Comparison of ENCODE assay signal across 8 cellular contexts in genomic region chr2:241734208-241734466, GRCh38. TPM values are rescaled to one million over a fixed set of nuclear protein-coding genes. Genes with fewer than 3 reads are reported as not detected.
DNase-seq lines count a peak whose midpoint lies in the region; ATAC-seq, FAIRE-seq and TF ChIP-seq lines count a peak whose summit lies in the region.

No MANE protein-coding gene starts in this region.

- H3K4me2 ChIP-seq in hepatocyte = peak overlapping the region; percentile 100

- no peaks in the 10 kb centered on the region for H3K79me2 ChIP-seq in ACC112 (ENCODE audit: control insufficient read depth, insufficient read depth, low read length, unreplicated experiment)
- H3K79me2 ChIP-seq in hepatocyte = peaks cover 33% of the 10 kb centered on the region

- peaks cover 5% of the 10 kb centered on the region for H3K4me1 ChIP-seq in ACC112 (ENCODE audit: control insufficient read depth, insufficient read depth, low read length, unreplicated experiment)
- H3K4me1 ChIP-seq in RWPE2 (ENCODE audit: insufficient read depth, poor library complexity, severe bottlenecking) = peaks cover 22% of the 10 kb centered on the region
- no peaks in the 10 kb centered on the region for H3K4me1 ChIP-seq in hepatocyte (ENCODE audit: insufficient read depth)
- peaks cover 36% of the 10 kb centered on the region for H3K4me1 ChIP-seq in suprapubic skin
- H3K4me1 ChIP-seq in small intestine (ENCODE audit: control insufficient read depth in 2 of 2, insufficient read depth in 1 of 2, low read depth in 1 of 2, low read length in 1 of 2) = no peaks in the 10 kb centered on the region

- ATAC-seq in GM21576 (IDR thresholded peaks at IDR 0.05; ENCODE audit: unreplicated experiment) = peak; percentile 18
- ATAC-seq in RWPE2 (ENCODE audit: low read depth) = no peak

- no peak overlapping the region for H3K27ac ChIP-seq in ACC112 (ENCODE audit: low read depth, low read length)
- peak overlapping the region; percentile 69 for H3K27ac ChIP-seq in RWPE2 (ENCODE audit: poor library complexity, severe bottlenecking)
- no peak overlapping the region for H3K27ac ChIP-seq in hepatocyte
- H3K27ac ChIP-seq in suprapubic skin = peak overlapping the region; percentile 93
- no peak overlapping the region for H3K27ac ChIP-seq in small intestine (ENCODE audit: low read depth in 1 of 2, low read length in 1 of 2)

- H3K4me3 ChIP-seq in ACC112 (ENCODE audit: low read depth, low read length) = peak overlapping the region; percentile 99
- H3K4me3 ChIP-seq in RWPE2 (ENCODE audit: severe bottlenecking) = peak overlapping the region; percentile 93
- H3K4me3 ChIP-seq in hepatocyte = no peak overlapping the region
- peak overlapping the region; percentile 91 for H3K4me3 ChIP-seq in suprapubic skin
- H3K4me3 ChIP-seq in small intestine (ENCODE audit: low read depth in 1 of 2, low read length in 2 of 2) = peak overlapping the region in 1 of 2 donors; percentile 82

- no peak for DNase-seq in RWPE2 (ENCODE audit: low spot score)
- no peak for DNase-seq in hepatocyte (ENCODE audit: low spot score)
- DNase-seq in suprapubic skin (ENCODE audit: low spot score in 2 of 2) = no peak
- DNase-seq in GOT3 (lab: John Stamatoyannopoulos, UW) = no peak
- no peak for DNase-seq in small intestine
- DNase-seq in NCI-H146 treated with DMSO at 0.1 percent for 48 hours (lab: John Stamatoyannopoulos, UW; ENCODE audit: unreplicated experiment) = no peak

- no peaks in the 10 kb centered on the region for H3K27me3 ChIP-seq in ACC112 (ENCODE audit: insufficient read depth, low read length)
- no peaks in the 10 kb centered on the region for H3K27me3 ChIP-seq in RWPE2 (ENCODE audit: insufficient read depth, poor library complexity, severe bottlenecking)
- H3K27me3 ChIP-seq in hepatocyte = no peaks in the 10 kb centered on the region
- H3K27me3 ChIP-seq in suprapubic skin = no peaks in the 10 kb centered on the region
- no peaks in the 10 kb centered on the region for H3K27me3 ChIP-seq in small intestine (ENCODE audit: control insufficient read depth in 2 of 2, insufficient read depth in 2 of 2, low read length in 2 of 2)

- WGBS in hepatocyte (ENCODE audit: low lambda C conversion rate, missing lambda C conversion rate) = 10% methylated on average over 23 of the region's 25 CpGs
- 0% methylated on average over 4 of the region's 25 CpGs for WGBS in suprapubic skin
- WGBS in small intestine, 3 donors = 0 to 2% (median 1%) methylated on average over 6 to 25 of the region's 25 CpGs

- TF ChIP-seq EP300 in suprapubic skin (IDR thresholded peaks at IDR 0.05) = no peak

- TF ChIP-seq CTCF in RWPE2 (IDR thresholded peaks at IDR 0.05; ENCODE audit: poor library complexity, severe bottlenecking) (no peak), hepatocyte (IDR thresholded peaks at IDR 0.05; ENCODE audit: poor library complexity) (no peak), suprapubic skin (IDR thresholded peaks at IDR 0.05) (no peak)

- no peak for FAIRE-seq in small intestine (lab: Jason Lieb, UNC)

- H3K9me3 ChIP-seq in RWPE2 (ENCODE audit: severe bottlenecking) = no peaks in the 10 kb centered on the region
- no peaks in the 10 kb centered on the region for H3K9me3 ChIP-seq in hepatocyte (ENCODE audit: low read depth)
- no peaks in the 10 kb centered on the region for H3K9me3 ChIP-seq in suprapubic skin
- H3K9me3 ChIP-seq in small intestine (ENCODE audit: control insufficient read depth, low read depth) = no peaks in the 10 kb centered on the region

- no peaks in the 10 kb centered on the region for H3K9me2 ChIP-seq in hepatocyte (replicated peaks; ENCODE audit: insufficient read depth)

- H3K36me3 ChIP-seq in ACC112 (ENCODE audit: insufficient read depth, low read length) (no peaks in the 10 kb centered on the region), RWPE2 (ENCODE audit: low read depth) (0 out of 2 replicates have a peak, but pooled peaks cover 5% of the 10 kb centered on the region), hepatocyte (replicated peaks; ENCODE audit: insufficient read depth, low read depth) (no peaks in the 10 kb centered on the region), suprapubic skin (no peaks in the 10 kb centered on the region), small intestine (ENCODE audit: control insufficient read depth in 2 of 2, insufficient read depth in 2 of 2, low read length in 2 of 2) (no peaks in the 10 kb centered on the region)

- no peaks in the 10 kb centered on the region for H4K20me1 ChIP-seq in hepatocyte (ENCODE audit: insufficient read depth, poor library complexity, severe bottlenecking)

- peak overlapping the region; percentile 83 for H2AFZ ChIP-seq in ACC112 (ENCODE audit: low read length, unreplicated experiment)
- peak overlapping the region; percentile 14 for H2AFZ ChIP-seq in hepatocyte

- no peak for TF ChIP-seq POLR2A in suprapubic skin (IDR thresholded peaks at IDR 0.05)

RNA-seq across cellular contexts. Expression of gene D2HGDH, which starts 0.3 kb away (rescaled TPM):
- 12.9 TPM in 2 replicates for total RNA-seq in hepatocyte
- 41.2 and 54.8 TPM in 2 replicates for polyA plus RNA-seq in hepatocyte
- total RNA-seq in suprapubic skin = 100 to 1,000 TPM in 1 of 4 donors, 10 to 100 TPM in 3; 37.7 to 160 (median 62.2) TPM
- 10 to 100 TPM; 19.6 to 35.1 (median 31.9) TPM for polyA plus RNA-seq in small intestine

RNA-seq across cellular contexts. Expression of gene ING5, which starts 32.3 kb away (rescaled TPM):
- total RNA-seq in hepatocyte (17.5 and 33.4 TPM in 2 replicates), suprapubic skin (10 to 100 TPM; 32.1 to 94.9 (median 46.4) TPM)
- polyA plus RNA-seq in hepatocyte (27.6 and 28.9 TPM in 2 replicates), small intestine (10 to 100 TPM; 20.3 to 44.1 (median 26.8) TPM)

RNA-seq across cellular contexts. Expression of gene GAL3ST2, which starts 42.5 kb away (rescaled TPM):
- total RNA-seq in hepatocyte = 0.20 and 0.53 TPM in 2 replicates
- polyA plus RNA-seq in hepatocyte = not detected in 2 replicates
- total RNA-seq in suprapubic skin = not detected
- under 1 TPM in 1 of 3 donors, not detected in 2; 0.04 TPM for polyA plus RNA-seq in small intestine

RNA-seq across cellular contexts. Expression of gene DTYMK, which starts 47.5 kb away (rescaled TPM):
- total RNA-seq in hepatocyte (18.9 and 20.7 TPM in 2 replicates), suprapubic skin (10 to 100 TPM; 14.6 to 29.1 (median 18.2) TPM)
- polyA plus RNA-seq in hepatocyte (52.3 and 55.5 TPM in 2 replicates), small intestine (10 to 100 TPM; 14.3 to 59.3 (median 15.4) TPM)

Comparison
In these comparisons a context has a peak if more than half of its experiments do, and no peak if none do; other contexts are left out.
1. H3K27ac ChIP-seq: peak in RWPE2 (single experiment) and suprapubic skin (single experiment); none in ACC112 (single experiment), hepatocyte (single experiment) and small intestine (0 of 2).